In the genomic region with DNA sequence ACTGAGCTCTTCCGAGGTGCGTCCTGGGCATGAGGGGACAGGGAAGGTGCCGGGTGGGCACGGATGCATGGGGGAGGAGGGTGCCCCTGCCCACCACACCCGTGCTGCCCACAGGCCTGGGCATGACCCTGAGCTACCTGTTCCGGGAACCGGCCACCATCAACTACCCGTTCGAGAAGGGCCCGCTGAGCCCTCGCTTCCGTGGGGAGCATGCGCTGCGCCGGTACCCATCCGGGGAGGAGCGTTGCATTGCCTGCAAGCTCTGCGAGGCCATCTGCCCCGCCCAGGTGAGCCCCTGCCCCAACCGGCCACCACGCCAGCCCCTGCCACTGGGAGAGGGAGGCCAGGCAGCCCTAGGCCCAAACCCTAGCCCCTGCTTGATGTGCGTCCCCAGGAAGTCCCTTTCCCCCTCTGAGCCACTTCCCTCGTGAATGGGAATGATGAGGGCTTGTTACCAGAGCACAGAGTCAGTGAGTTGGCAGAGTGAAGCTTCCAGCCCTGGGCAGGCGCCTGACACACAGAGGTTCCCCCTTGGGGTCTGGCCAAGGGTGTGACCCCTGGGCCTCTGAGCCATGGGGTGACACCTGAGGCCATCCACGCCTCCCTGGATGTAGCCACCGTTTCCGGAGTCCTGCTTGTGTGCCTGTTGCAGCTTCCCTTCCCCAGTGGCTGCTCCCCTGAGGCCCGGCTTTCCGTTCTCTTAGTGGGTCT, we compare ENCODE assay signal across 27 cellular contexts. TPM values are rescaled to one million over a fixed set of nuclear protein-coding genes. Genes with fewer than 3 reads are reported as not detected.
DNase-seq lines count a peak whose midpoint lies in the region; ATAC-seq and TF ChIP-seq lines count a peak whose summit lies in the region.
"Had no signal": no experiment of that assay in that cellular context is flagged by ENCODE, and none has a peak within 500 bp of the region (broad histone marks: within the 10 kb centered on the region; RNA-seq: fewer than 3 reads in every experiment).

No MANE protein-coding gene starts in this region.

- H3K4me1 Mint-ChIP-seq in CD4-positive, alpha-beta T cell (ENCODE audit: low read depth): peaks cover 37% of the 10 kb centered on the region

- H3K27ac Mint-ChIP-seq in CD4-positive, alpha-beta T cell: no peak overlapping the region
- H3K27ac Mint-ChIP-seq: activated naive CD4-positive, alpha-beta T cell treated with anti-CD3 and anti-CD28 coated beads, Interleukin-2, amount 10 ng/mL, durations not matched to agents 7 days and 5 days; mesothelial cell of epicardium had no signal

- CTCF ChIA-PET in CD4-positive, alpha-beta T cell (lab: Charles Lee): no interaction called here
- CTCF ChIA-PET in RWPE1 (lab: Yijun Ruan, JAX): interaction anchor here (0.6 kb wide), 1 partner anchor 21 kb away, joined by 3 read pairs; no protein-coding TSS in a partner anchor

- H3K27me3 ChIP-seq in CD4-positive, alpha-beta T cell (ENCODE audit: control insufficient read depth, insufficient read depth, low read length): no peaks in the 10 kb centered on the region
- H3K27me3 ChIP-seq in right cardiac atrium (ENCODE audit: control insufficient read depth, insufficient read depth) (no peaks in the 10 kb centered on the region), gastrocnemius medialis (no peaks in the 10 kb centered on the region)
- H3K27me3 ChIP-seq: ascending aorta, BLaER1, sigmoid colon had no signal

- DNase-seq in CD4-positive, alpha-beta T cell: no peak
- DNase-seq in RWPE1 (ENCODE audit: low spot score) (no peak), right cardiac atrium (peak in 2 of 3 donors; percentile 64 to 68), gastrocnemius medialis (no peak), EL (no peak), activated gamma-delta T cell treated with Interleukin-2 at 50 U/mL for 16 hours (no peak), HuH-7.5 (ENCODE audit: low spot score) (no peak)
- DNase-seq: activated CD4-positive, alpha-beta T cell treated with anti-CD3 and anti-CD28 coated beads for 1 hour; activated naive CD4-positive, alpha-beta T cell treated with anti-CD3 and anti-CD28 coated beads, Interleukin-2, amount 10 ng/mL, durations not matched to agents 7 days and 5 days; cerebellar nuclear complex; COR-L47; effector CD4-positive, alpha-beta T cell; KBM-7; left colon; MM.1S; naive thymus-derived CD8-positive, alpha-beta T cell; NCI-H1417; NCI-H446 treated with DMSO at 0.1 percent for 48 hours; SHP77 treated with DMSO at 0.1 percent for 48 hours; sigmoid colon; stimulated activated CD4-positive, alpha-beta T cell treated with anti-CD3 and anti-CD28 coated beads, Interleukin-15, amount 100 ng/mL, for 24 hours; stimulated activated naive CD8-positive, alpha-beta T cell treated with anti-CD3 and anti-CD28 coated beads, Interleukin-15, amount 100 ng/mL, for 72 hours had no signal

- peaks cover 16% of the 10 kb centered on the region for H3K36me3 Mint-ChIP-seq in CD4-positive, alpha-beta T cell (ENCODE audit: low read depth)

- no peaks in the 10 kb centered on the region for H3K9me3 Mint-ChIP-seq in CD4-positive, alpha-beta T cell
- H3K9me3 Mint-ChIP-seq: activated naive CD4-positive, alpha-beta T cell treated with anti-CD3 and anti-CD28 coated beads, Interleukin-2, amount 10 ng/mL, durations not matched to agents 7 days and 5 days; mesothelial cell of epicardium; naive thymus-derived CD8-positive, alpha-beta T cell; stimulated activated naive CD8-positive, alpha-beta T cell treated with anti-CD3 and anti-CD28 coated beads, Interleukin-15, amount 100 ng/mL, for 72 hours had no signal

- H3K27me3 Mint-ChIP-seq in CD4-positive, alpha-beta T cell: no peaks in the 10 kb centered on the region
- H3K27me3 Mint-ChIP-seq: activated naive CD4-positive, alpha-beta T cell treated with anti-CD3 and anti-CD28 coated beads, Interleukin-2, amount 10 ng/mL, durations not matched to agents 7 days and 5 days; naive thymus-derived CD8-positive, alpha-beta T cell; stimulated activated naive CD8-positive, alpha-beta T cell treated with anti-CD3 and anti-CD28 coated beads, Interleukin-15, amount 100 ng/mL, for 72 hours had no signal

- WGBS in right cardiac atrium: 87% methylated on average over 29 of the region's 29 CpGs

- no peak for TF ChIP-seq POLR2A in gastrocnemius medialis (IDR thresholded peaks at IDR 0.05)

- no peak overlapping the region for H3K27ac ChIP-seq in CD4-positive, alpha-beta T cell (ENCODE audit: low read depth, low read length)
- peak overlapping the region; percentile 82 for H3K27ac ChIP-seq in RWPE1
- H3K27ac ChIP-seq in right cardiac atrium (ENCODE audit: low read length): peak overlapping the region; percentile 70
- H3K27ac ChIP-seq in gastrocnemius medialis: peak overlapping the region; percentile 62 to 97 (median 83)
- H3K27ac ChIP-seq: BLaER1, epithelial cell of prostate, parathyroid adenoma had no signal

- H3K4me3 ChIP-seq in right cardiac atrium (ENCODE audit: low read length) (no peak overlapping the region), gastrocnemius medialis (no peak overlapping the region)
- H3K4me3 ChIP-seq: ascending aorta, BLaER1, sigmoid colon had no signal

- in situ Hi-C loops in gastrocnemius medialis (cut with MboI; ENCODE audit: low sequenced_read_pairs in 4 of 4): no loop called here

- POLR2A ChIA-PET in CD4-positive, alpha-beta T cell (lab: Charles Lee): interaction anchor here (1.6 kb wide), 1 partner anchor 9 kb away, joined by 5 read pairs; no protein-coding TSS in a partner anchor
- POLR2A ChIA-PET in RWPE1 (lab: Yijun Ruan, JAX; ENCODE audit: low non-redundant PET): no interaction called here

- no peak for ATAC-seq in CD4-positive, alpha-beta T cell (ENCODE audit: poor library complexity)
- ATAC-seq in right cardiac atrium (no peak), gastrocnemius medialis (no peak)
- ATAC-seq: left colon; naive thymus-derived CD8-positive, alpha-beta T cell; stimulated activated naive CD8-positive, alpha-beta T cell treated with anti-CD3 and anti-CD28 coated beads, Interleukin-15, amount 100 ng/mL, for 72 hours had no signal

- H3K4me1 ChIP-seq in right cardiac atrium (ENCODE audit: control insufficient read depth, insufficient read depth, low read length) (peaks cover 9% of the 10 kb centered on the region), gastrocnemius medialis (peaks cover 37 to 51% of the 10 kb centered on the region in 2 donors)

- no peaks in the 10 kb centered on the region for H3K9me3 ChIP-seq in CD4-positive, alpha-beta T cell (ENCODE audit: control insufficient read depth, low read length)
- H3K9me3 ChIP-seq in right cardiac atrium (ENCODE audit: control insufficient read depth, low read length): no peaks in the 10 kb centered on the region
- no peaks in the 10 kb centered on the region for H3K9me3 ChIP-seq in gastrocnemius medialis
- H3K9me3 ChIP-seq: ascending aorta, BLaER1, sigmoid colon had no signal

- peak overlapping the region; percentile 34 for H3K4me3 Mint-ChIP-seq in CD4-positive, alpha-beta T cell
- H3K4me3 Mint-ChIP-seq: activated naive CD4-positive, alpha-beta T cell treated with anti-CD3 and anti-CD28 coated beads, Interleukin-2, amount 10 ng/mL, durations not matched to agents 7 days and 5 days; mesothelial cell of epicardium had no signal

- TF ChIP-seq CTCF in CD4-positive, alpha-beta T cell (IDR thresholded peaks at IDR 0.05): no peak
- no peak for TF ChIP-seq CTCF in RWPE1 (conservative IDR thresholded peaks at IDR 0.05; ENCODE audit: low read depth)
- no peak for TF ChIP-seq CTCF in gastrocnemius medialis (IDR thresholded peaks at IDR 0.05 in 4 of 5, conservative IDR thresholded peaks at IDR 0.05 in 1 of 5)

- intact Hi-C loops in CD4-positive, alpha-beta T cell (cut with DNase I, micrococcal nuclease): loop anchor here in 1 of 2 experiments (5.0 kb wide), 1 partner anchor 226 kb away; no protein-coding TSS in a partner anchor
- intact Hi-C loops in right cardiac atrium (cut with DNase I): loop anchor here in 1 of 4 donors (10.0 kb wide), 1 partner anchor 282 kb away; a partner anchor contains a TSS
- intact Hi-C loops in gastrocnemius medialis (cut with DNase I; ENCODE audit: low total_unique reads): loop anchor here (5.0 to 10.0 kb wide), 2 partner anchors 239 to 448 kb away; a partner anchor contains a TSS

- peaks cover 0 to 13% of the 10 kb centered on the region in 2 donors for H3K36me3 ChIP-seq in gastrocnemius medialis

RNA-seq across cellular contexts. Expression of a gene that starts 2.7 kb away (rescaled TPM):
- 10 to 100 TPM; 70.5 to 72.5 TPM for total RNA-seq in CD4-positive, alpha-beta T cell
- 100 to 1,000 TPM; 334 to 454 (median 391) TPM for total RNA-seq in right cardiac atrium
- polyA plus RNA-seq in right cardiac atrium: 642 TPM
- total RNA-seq in gastrocnemius medialis: 100 to 1,000 TPM; 242 to 432 (median 307) TPM

RNA-seq across cellular contexts. Expression of a gene that starts 5.7 kb away (rescaled TPM):
- 100 to 1,000 TPM; 202 to 207 TPM for total RNA-seq in CD4-positive, alpha-beta T cell
- total RNA-seq in right cardiac atrium: 10 to 100 TPM; 23.4 to 40.2 (median 36.6) TPM
- polyA plus RNA-seq in right cardiac atrium: 38.3 TPM
- total RNA-seq in gastrocnemius medialis: 10 to 100 TPM; 13.4 to 24.5 (median 14.1) TPM

RNA-seq across cellular contexts. Expression of a gene that starts 23.0 kb away (rescaled TPM):
- total RNA-seq in CD4-positive, alpha-beta T cell: under 1 TPM; 0.34 to 0.44 TPM
- total RNA-seq in right cardiac atrium: 1 to 10 TPM; 3.8 to 5.7 (median 4.9) TPM
- 2.9 TPM for polyA plus RNA-seq in right cardiac atrium
- total RNA-seq in gastrocnemius medialis: 1 to 10 TPM; 2.2 to 5.1 (median 3.6) TPM

RNA-seq across cellular contexts. Expression of a gene that starts 29.3 kb away (rescaled TPM):
- total RNA-seq in CD4-positive, alpha-beta T cell: 10 to 100 TPM; 21.3 to 22.0 TPM
- total RNA-seq in right cardiac atrium (10 to 100 TPM in 3 of 4 donors, 1 to 10 TPM in 1; 9.0 to 13.2 (median 11.9) TPM), gastrocnemius medialis (1 to 10 TPM; 5.4 to 8.8 (median 6.4) TPM)
- 6.9 TPM for polyA plus RNA-seq in right cardiac atrium

Comparison
In these comparisons a context has a peak if more than half of its experiments do, and no peak if none do; other contexts are left out.
1. DNase-seq: peak in right cardiac atrium (2 of 3); none in CD4-positive, alpha-beta T cell (0 of 10), RWPE1 (single experiment), gastrocnemius medialis (0 of 2), EL (single experiment), activated gamma-delta T cell treated with Interleukin-2 at 50 U/mL for 16 hours (single experiment) and HuH-7.5 (single experiment).
2. RNA of a gene that starts 5.7 kb away (total RNA-seq): 202 to 207 TPM in CD4-positive, alpha-beta T cell; 23.4 to 40.2 TPM in right cardiac atrium and 13.4 to 24.5 TPM in gastrocnemius medialis; every median in the first group is over 4 times any median in the second.